22 cellular contexts compared by ENCODE assay signal in the genomic region with DNA sequence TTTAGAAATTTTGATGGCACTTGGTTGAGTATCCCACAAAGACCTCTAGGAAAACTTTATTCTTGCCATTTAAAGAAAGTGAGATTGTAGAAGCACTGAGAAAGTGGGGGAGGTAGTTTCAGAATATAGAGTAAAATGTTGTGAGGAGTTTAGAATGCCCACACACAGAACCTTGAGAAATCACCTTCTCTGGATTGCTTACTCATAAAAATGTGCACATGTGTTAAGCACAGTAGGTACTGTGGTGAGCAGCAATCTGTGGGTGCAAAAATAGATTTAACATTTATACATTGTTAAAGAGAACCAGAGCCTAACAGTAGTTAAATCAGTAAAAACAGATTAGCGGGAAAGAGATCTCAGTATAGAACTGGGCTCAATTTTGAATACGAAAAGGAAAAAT.
"Had no signal": no experiment of that assay in that cellular context is flagged by ENCODE, and none has a peak within 500 bp of the region (broad histone marks: within the 10 kb centered on the region; RNA-seq: fewer than 3 reads in every experiment).

No MANE protein-coding gene starts in this region.

- FAIRE-seq: endometrium, frontal cortex, islet of Langerhans had no signal

- ATAC-seq: esophagus mucosa; heart left ventricle; natural killer cell; sciatic nerve; stimulated activated memory B cell treated with anti-CD40 and anti-IgM and Interleukin-4, amounts not matched to agents 10 μg/mL and 1 μg/mL and 100 μg/mL, for 72 hours; upper lobe of right lung had no signal

- H3K4me1 ChIP-seq: heart left ventricle, spleen, testis, tibial nerve, upper lobe of right lung, vagina had no signal

- DNase-seq: dorsolateral prefrontal cortex; effector memory CD4-positive, alpha-beta T cell; heart left ventricle; hippocampal formation; kidney glomerular epithelial cell; mammary epithelial cell; natural killer cell; posterior cingulate gyrus; spleen; stimulated activated CD4-positive, alpha-beta T cell treated with anti-CD3 and anti-CD28 coated beads, Interleukin-15, amount 100 ng/mL, for 24 hours; stimulated activated CD4-positive, alpha-beta T cell treated with anti-CD3 and anti-CD28 coated beads, Interleukin-1b, Interleukin-23, amount 100 ng/mL, for 48 hours; stimulated activated CD4-positive, alpha-beta T cell treated with anti-CD3 and anti-CD28 coated beads, Interleukin-4, amount 100 ng/mL, for 24 hours; testis; upper lobe of right lung had no signal

- H3K9me3 ChIP-seq: heart left ventricle, spleen, testis, tibial nerve, upper lobe of right lung, vagina had no signal

- H3K36me3 ChIP-seq: heart left ventricle, spleen, tibial nerve, upper lobe of right lung, vagina had no signal

- H3K4me3 ChIP-seq: dorsolateral prefrontal cortex, heart left ventricle, spleen, testis, tibial nerve, upper lobe of right lung, vagina had no signal

- H3K27ac ChIP-seq: heart left ventricle, spleen, testis, tibial nerve, upper lobe of right lung, vagina had no signal
